ENCODE assay signal across 13 cellular contexts in genomic region chr1:40786995-40787705, GRCh38. TPM values are rescaled to one million over a fixed set of nuclear protein-coding genes. Genes with fewer than 3 reads are reported as not detected.
"Had no signal": no experiment of that assay in that cellular context is flagged by ENCODE, and none has a peak within 500 bp of the region (broad histone marks: within the 10 kb centered on the region; RNA-seq: fewer than 3 reads in every experiment).

No MANE protein-coding gene starts in this region.

- H3K36me3 ChIP-seq: ovary, stomach had no signal

- DNase-seq: activated CD4-positive, CD25-positive, alpha-beta regulatory T cell; activated naive CD4-positive, alpha-beta T cell treated with Interleukin-2 at 50 U/mL for 16 hours; activated T-cell treated with anti-CD3 and anti-CD28 coated beads for 4 hours; erythroblast; hippocampal formation; kidney glomerular epithelial cell; stimulated activated CD4-positive, alpha-beta T cell treated with anti-CD3 and anti-CD28 coated beads, Interleukin-1b, Interleukin-23, amount 100 ng/mL, for 48 hours; stomach had no signal

- H3K27me3 ChIP-seq: ovary had no signal

- H3K4me3 ChIP-seq: ovary, stomach had no signal

- H3K4me3 Mint-ChIP-seq: activated T-helper 17 cell treated with anti-CD3 and anti-CD28 coated beads, Interleukin-2, amount 50 U/mL, for 72 hours; T-helper 2 cell treated with Interferon-gamma antibody and Interleukin-4, amounts not matched to agents 5 μg/mL and 100 μg/mL, for 36 hours had no signal

- H3K27ac Mint-ChIP-seq: activated T-helper 17 cell treated with anti-CD3 and anti-CD28 coated beads, Interleukin-2, amount 50 U/mL, for 72 hours; T-helper 2 cell treated with Interferon-gamma antibody and Interleukin-4, amounts not matched to agents 5 μg/mL and 100 μg/mL, for 36 hours had no signal

- H3K4me1 Mint-ChIP-seq: activated T-helper 17 cell treated with anti-CD3 and anti-CD28 coated beads, Interleukin-2, amount 50 U/mL, for 72 hours had no signal

- H3K9me3 ChIP-seq: ovary, stomach had no signal

- ATAC-seq: activated T-helper 17 cell treated with anti-CD3 and anti-CD28 coated beads, Interleukin-2, amount 50 U/mL, for 72 hours had no signal

- H3K9me3 Mint-ChIP-seq: activated T-helper 17 cell treated with anti-CD3 and anti-CD28 coated beads, Interleukin-2, amount 50 U/mL, for 72 hours; T-helper 2 cell treated with Interferon-gamma antibody and Interleukin-4, amounts not matched to agents 5 μg/mL and 100 μg/mL, for 36 hours had no signal

RNA-seq across cellular contexts. Expression of gene KCNQ4, which starts 3.6 kb away (rescaled TPM):
- total RNA-seq: dermis microvascular lymphatic vessel endothelial cell, pulmonary artery endothelial cell had no signal
